8 cellular contexts compared by ENCODE assay signal in the genomic region with DNA sequence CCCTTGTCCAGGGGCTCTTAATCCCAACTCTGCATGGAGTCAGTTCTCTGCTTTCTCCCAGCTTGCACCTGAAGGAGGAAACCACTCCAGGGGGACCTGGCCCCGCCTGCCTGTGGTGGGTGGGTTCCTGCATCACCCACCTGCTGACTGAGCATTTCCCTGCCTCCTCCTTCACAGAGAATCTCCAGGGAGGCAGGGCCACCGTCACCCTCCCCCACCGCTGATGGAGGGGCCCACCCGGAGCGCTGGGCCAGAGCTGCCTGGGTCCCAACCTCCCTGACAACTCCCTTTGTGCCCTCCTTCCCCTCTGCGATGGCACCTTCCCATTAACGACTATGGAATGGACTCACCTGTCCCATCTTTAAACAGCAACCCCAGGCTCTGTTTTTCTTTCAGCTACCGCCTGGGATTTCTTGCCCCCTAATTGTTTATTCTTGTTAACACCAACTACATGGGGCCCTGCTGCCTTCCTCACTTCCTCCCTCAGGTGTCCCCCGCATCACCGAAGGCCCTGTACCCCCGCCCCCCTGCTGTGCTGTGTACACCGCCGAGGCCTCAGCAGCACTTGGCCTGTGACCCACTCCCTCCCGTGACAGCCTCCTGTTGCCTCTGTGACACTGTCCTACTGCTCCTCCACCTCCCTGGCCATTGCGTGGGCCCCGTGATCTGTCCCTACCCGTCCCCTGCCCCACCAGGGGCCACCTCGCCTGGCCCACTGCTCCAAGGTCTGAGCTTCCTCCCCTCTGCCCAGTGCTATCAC. TPM values are rescaled to one million over a fixed set of nuclear protein-coding genes. Genes with fewer than 3 reads are reported as not detected.
DNase-seq lines count a peak whose midpoint lies in the region; ATAC-seq and TF ChIP-seq lines count a peak whose summit lies in the region.

No MANE protein-coding gene starts in this region.

- H3K27me3 Mint-ChIP-seq in activated CD4-positive, alpha-beta T cell treated with anti-CD3 and anti-CD28 coated beads for 36 hours: no peaks in the 10 kb centered on the region
- no peaks in the 10 kb centered on the region for H3K27me3 Mint-ChIP-seq in activated CD4-positive, alpha-beta memory T cell treated with anti-CD3 and anti-CD28 coated beads for 36 hours

- WGBS in suprapubic skin: 27% methylated on average over 18 of the region's 18 CpGs

- H3K4me1 ChIP-seq in iPS-18a (ENCODE audit: control insufficient read depth, low read depth, low read length): peaks cover 6% of the 10 kb centered on the region
- peaks cover 18% of the 10 kb centered on the region for H3K4me1 ChIP-seq in suprapubic skin

- intact Hi-C loops in activated CD4-positive, alpha-beta T cell treated with anti-CD3 and anti-CD28 coated beads for 36 hours (cut with DNase I, micrococcal nuclease): loop anchor here in 1 of 2 experiments (1.0 kb wide), 1 partner anchor 42 kb away; no protein-coding TSS in a partner anchor
- intact Hi-C loops in activated CD4-positive, alpha-beta memory T cell treated with anti-CD3 and anti-CD28 coated beads for 36 hours (cut with micrococcal nuclease): no loop called here

- peak overlapping the region; percentile 73 for H3K4me3 Mint-ChIP-seq in activated CD4-positive, alpha-beta T cell treated with anti-CD3 and anti-CD28 coated beads for 36 hours
- H3K4me3 Mint-ChIP-seq in activated CD4-positive, alpha-beta memory T cell treated with anti-CD3 and anti-CD28 coated beads for 36 hours: peak overlapping the region; percentile 77

- H3K9me3 ChIP-seq in iPS-18a (ENCODE audit: control insufficient read depth, low read depth, low read length) (no peaks in the 10 kb centered on the region), suprapubic skin (no peaks in the 10 kb centered on the region)

- TF ChIP-seq POLR2A in suprapubic skin (IDR thresholded peaks at IDR 0.05): no peak

- peaks cover 17% of the 10 kb centered on the region for H3K36me3 Mint-ChIP-seq in activated CD4-positive, alpha-beta T cell treated with anti-CD3 and anti-CD28 coated beads for 36 hours (ENCODE audit: low read depth)
- H3K36me3 Mint-ChIP-seq in activated CD4-positive, alpha-beta memory T cell treated with anti-CD3 and anti-CD28 coated beads for 36 hours: peaks cover 18% of the 10 kb centered on the region

- no peak for TF ChIP-seq EP300 in suprapubic skin (IDR thresholded peaks at IDR 0.05)

- DNase-seq in activated CD4-positive, alpha-beta T cell treated with anti-CD3 and anti-CD28 coated beads for 36 hours: no peak
- no peak for DNase-seq in activated CD4-positive, alpha-beta T cell treated with anti-CD3 and anti-CD28 coated beads for 4 hours
- DNase-seq in activated CD4-positive, alpha-beta memory T cell treated with anti-CD3 and anti-CD28 coated beads for 36 hours: no peak
- DNase-seq in suprapubic skin (ENCODE audit: low spot score in 2 of 2) (no peak), AG08395 (ENCODE audit: low spot score) (no peak), NCI-H1048 (lab: John Stamatoyannopoulos, UW) (no peak)

- peaks cover 6% of the 10 kb centered on the region for H3K4me1 Mint-ChIP-seq in activated CD4-positive, alpha-beta T cell treated with anti-CD3 and anti-CD28 coated beads for 36 hours
- peaks cover 7% of the 10 kb centered on the region for H3K4me1 Mint-ChIP-seq in activated CD4-positive, alpha-beta memory T cell treated with anti-CD3 and anti-CD28 coated beads for 36 hours (ENCODE audit: low read depth)

- TF ChIP-seq CTCF in suprapubic skin (IDR thresholded peaks at IDR 0.05): no peak

- H3K27me3 ChIP-seq in iPS-18a (ENCODE audit: control insufficient read depth, insufficient read depth, low read length) (no peaks in the 10 kb centered on the region), suprapubic skin (no peaks in the 10 kb centered on the region)

- H3K4me3 ChIP-seq in iPS-18a (ENCODE audit: low read length) (peak overlapping the region; percentile 76), suprapubic skin (peak overlapping the region; percentile 56)

- H3K27ac Mint-ChIP-seq in activated CD4-positive, alpha-beta T cell treated with anti-CD3 and anti-CD28 coated beads for 36 hours: peak overlapping the region; percentile 67
- H3K27ac Mint-ChIP-seq in activated CD4-positive, alpha-beta memory T cell treated with anti-CD3 and anti-CD28 coated beads for 36 hours: peak overlapping the region; percentile 64

- peaks cover 37% of the 10 kb centered on the region for H3K36me3 ChIP-seq in iPS-18a (ENCODE audit: control insufficient read depth, low read depth, low read length)
- H3K36me3 ChIP-seq in suprapubic skin: peaks cover 16% of the 10 kb centered on the region

- ATAC-seq in activated CD4-positive, alpha-beta T cell treated with anti-CD3 and anti-CD28 coated beads for 36 hours: no peak
- ATAC-seq in HG02763 (IDR thresholded peaks at IDR 0.05; ENCODE audit: unreplicated experiment): no peak

- POLR2A ChIA-PET in activated CD4-positive, alpha-beta T cell treated with anti-CD3 and anti-CD28 coated beads for 36 hours (lab: Charles Lee): interaction anchor here (0.6 to 1.5 kb wide), 4 partner anchors 30 to 304 kb away, joined by 3 to 6 read pairs (median 4); a partner anchor contains a TSS
- POLR2A ChIA-PET in activated CD4-positive, alpha-beta memory T cell treated with anti-CD3 and anti-CD28 coated beads for 36 hours (lab: Charles Lee): interaction anchor here (1.1 to 1.7 kb wide), 6 partner anchors 11 to 207 kb away, joined by 3 to 6 read pairs (median 4); a partner anchor contains a TSS

- H3K9me3 Mint-ChIP-seq in activated CD4-positive, alpha-beta T cell treated with anti-CD3 and anti-CD28 coated beads for 36 hours (ENCODE audit: low read depth): no peaks in the 10 kb centered on the region
- no peaks in the 10 kb centered on the region for H3K9me3 Mint-ChIP-seq in activated CD4-positive, alpha-beta memory T cell treated with anti-CD3 and anti-CD28 coated beads for 36 hours

- peak overlapping the region; percentile 24 for H3K9ac ChIP-seq in iPS-18a (ENCODE audit: low read length)

- CTCF ChIA-PET in activated CD4-positive, alpha-beta T cell treated with anti-CD3 and anti-CD28 coated beads for 36 hours (lab: Charles Lee): interaction anchor here (0.8 to 0.9 kb wide), 2 partner anchors 30 to 42 kb away, joined by 3 read pairs; a partner anchor contains a TSS
- CTCF ChIA-PET in activated CD4-positive, alpha-beta memory T cell treated with anti-CD3 and anti-CD28 coated beads for 36 hours (lab: Charles Lee): interaction anchor here (0.7 to 1.8 kb wide), 5 partner anchors 31 to 264 kb away, joined by 3 to 10 read pairs (median 3); a partner anchor contains a TSS

- no peak overlapping the region for H3K27ac ChIP-seq in iPS-18a (ENCODE audit: low read length)
- H3K27ac ChIP-seq in suprapubic skin: no peak overlapping the region

RNA-seq across cellular contexts. Expression of a gene that starts 0.8 kb away (rescaled TPM):
- total RNA-seq in activated CD4-positive, alpha-beta T cell treated with anti-CD3 and anti-CD28 coated beads for 36 hours: 10 to 100 TPM; 21.0 to 23.1 TPM
- total RNA-seq in activated CD4-positive, alpha-beta memory T cell treated with anti-CD3 and anti-CD28 coated beads for 36 hours: 10 to 100 TPM; 23.9 to 24.3 TPM
- 1 to 10 TPM in 3 of 4 donors, not detected in 1; 1.4 to 2.2 (median 1.6) TPM for total RNA-seq in suprapubic skin

RNA-seq across cellular contexts. Expression of a gene that starts 12.0 kb away (rescaled TPM):
- total RNA-seq in activated CD4-positive, alpha-beta T cell treated with anti-CD3 and anti-CD28 coated beads for 36 hours: not detected
- not detected for total RNA-seq in activated CD4-positive, alpha-beta memory T cell treated with anti-CD3 and anti-CD28 coated beads for 36 hours
- total RNA-seq in suprapubic skin: not detected

RNA-seq across cellular contexts. Expression of a gene that starts 15.9 kb away (rescaled TPM):
- 10 to 100 TPM; 10.4 to 12.7 TPM for total RNA-seq in activated CD4-positive, alpha-beta T cell treated with anti-CD3 and anti-CD28 coated beads for 36 hours
- 10 to 100 TPM; 12.2 to 12.4 TPM for total RNA-seq in activated CD4-positive, alpha-beta memory T cell treated with anti-CD3 and anti-CD28 coated beads for 36 hours
- 10 to 100 TPM; 10.8 to 23.6 (median 16.5) TPM for total RNA-seq in suprapubic skin

RNA-seq across cellular contexts. Expression of a gene that starts 29.8 kb away (rescaled TPM):
- total RNA-seq in activated CD4-positive, alpha-beta T cell treated with anti-CD3 and anti-CD28 coated beads for 36 hours: 10 to 100 TPM; 52.2 to 53.4 TPM
- 10 to 100 TPM; 53.5 to 54.7 TPM for total RNA-seq in activated CD4-positive, alpha-beta memory T cell treated with anti-CD3 and anti-CD28 coated beads for 36 hours
- total RNA-seq in suprapubic skin: 10 to 100 TPM in 2 of 4 donors, 1 to 10 TPM in 2; 6.8 to 12.4 (median 10.1) TPM

RNA-seq across cellular contexts. Expression of a gene that starts 54.7 kb away (rescaled TPM):
- total RNA-seq in activated CD4-positive, alpha-beta T cell treated with anti-CD3 and anti-CD28 coated beads for 36 hours: 100 to 1,000 TPM in 1 of 2 experiments, 10 to 100 TPM in 1; 91.7 to 130 TPM
- total RNA-seq in activated CD4-positive, alpha-beta memory T cell treated with anti-CD3 and anti-CD28 coated beads for 36 hours: 100 to 1,000 TPM; 111 to 115 TPM
- total RNA-seq in suprapubic skin: 100 to 1,000 TPM; 103 to 147 (median 120) TPM

Comparison
In these comparisons a context has a peak if more than half of its experiments do, and no peak if none do; other contexts are left out.
1. RNA of a gene that starts 0.8 kb away (total RNA-seq): 23.9 to 24.3 TPM in activated CD4-positive, alpha-beta memory T cell treated with anti-CD3 and anti-CD28 coated beads for 36 hours and 21.0 to 23.1 TPM in activated CD4-positive, alpha-beta T cell treated with anti-CD3 and anti-CD28 coated beads for 36 hours; 1.4 to 2.2 TPM in suprapubic skin; every median in the first group is over 4 times any median in the second.